In genomic region chr22:37240941-37241320, GRCh38 we compare ENCODE assay signal across 15 cellular contexts. TPM values are rescaled to one million over a fixed set of nuclear protein-coding genes. Genes with fewer than 3 reads are reported as not detected.
A peak's percentile ranks its signal among the peaks of the same experiment; 100 is the strongest.
DNase-seq lines count a peak whose midpoint lies in the region; ATAC-seq and TF ChIP-seq lines count a peak whose summit lies in the region.
"Had no signal": no experiment of that assay in that cellular context is flagged by ENCODE, and none has a peak within 500 bp of the region (broad histone marks: within the 10 kb centered on the region; RNA-seq: fewer than 3 reads in every experiment).

No MANE protein-coding gene starts in this region.

- peaks cover 11% of the 10 kb centered on the region for H3K4me1 ChIP-seq in RWPE2 (ENCODE audit: insufficient read depth, poor library complexity, severe bottlenecking)
- peaks cover 24 to 56% of the 10 kb centered on the region in 2 donors for H3K4me1 ChIP-seq in duodenal mucosa (ENCODE audit: control insufficient read depth in 1 of 2, insufficient read depth in 2 of 2, low read length in 2 of 2)
- H3K4me1 ChIP-seq: SJCRH30 had no signal

- DNase-seq in activated CD4-positive, alpha-beta T cell treated with anti-CD3 and anti-CD28 coated beads, Interleukin-2, amount 10 ng/mL, durations not matched to agents 7 days and 5 days, result no peak
- no peak for DNase-seq in activated CD4-positive, alpha-beta T cell treated with anti-CD3 and anti-CD28 coated beads, Interleukin-2, amount 50 U/mL, for 4 hours
- peak; percentile 35 for DNase-seq in RWPE2 (ENCODE audit: low spot score)
- no peak for DNase-seq in stimulated activated naive CD8-positive, alpha-beta T cell treated with anti-CD3 and anti-CD28 coated beads, Interleukin-15, amount 100 ng/mL, for 72 hours
- DNase-seq in NCI-H1436 treated with DMSO at 0.1 percent for 48 hours (lab: John Stamatoyannopoulos, UW), result no peak
- no peak for DNase-seq in kidney glomerular epithelial cell (lab: John Stamatoyannopoulos, UW)
- DNase-seq: ACHN, glutamatergic neuron, left ventricle myocardium superior, NCI-H526, SJCRH30, substantia nigra had no signal

- CTCF ChIA-PET in activated CD4-positive, alpha-beta T cell treated with anti-CD3 and anti-CD28 coated beads, Interleukin-2, amount 10 ng/mL, durations not matched to agents 7 days and 5 days (lab: Charles Lee), result interaction anchor here (0.6 to 7.3 kb wide), 7 partner anchors 10 to 204 kb away, joined by 3 to 80 read pairs (median 5); partner anchors contain the start of gene IL2RB

- H3K27ac Mint-ChIP-seq in activated CD4-positive, alpha-beta T cell treated with anti-CD3 and anti-CD28 coated beads, Interleukin-2, amount 10 ng/mL, durations not matched to agents 7 days and 5 days, result peak overlapping the region; percentile 99
- peak overlapping the region; percentile 69 to 88 for H3K27ac Mint-ChIP-seq in stimulated activated naive CD8-positive, alpha-beta T cell treated with anti-CD3 and anti-CD28 coated beads, Interleukin-15, amount 100 ng/mL, for 72 hours

- ATAC-seq in RWPE2 (ENCODE audit: low read depth), result no peak
- ATAC-seq in stimulated activated naive CD8-positive, alpha-beta T cell treated with anti-CD3 and anti-CD28 coated beads, Interleukin-15, amount 100 ng/mL, for 72 hours, result no peak
- ATAC-seq in HG03354 (IDR thresholded peaks at IDR 0.05; ENCODE audit: poor library complexity, severe bottlenecking, unreplicated experiment), result no peak
- ATAC-seq: left ventricle myocardium superior had no signal

- H3K27me3 ChIP-seq in RWPE2 (ENCODE audit: insufficient read depth, poor library complexity, severe bottlenecking), result no peaks in the 10 kb centered on the region
- H3K27me3 ChIP-seq in duodenal mucosa (ENCODE audit: control insufficient read depth in 1 of 2, insufficient read depth in 2 of 2, low read length in 2 of 2), result no peaks in the 10 kb centered on the region

- H3K9me3 ChIP-seq in RWPE2 (ENCODE audit: severe bottlenecking) (no peaks in the 10 kb centered on the region), duodenal mucosa (ENCODE audit: control insufficient read depth in 1 of 2, low read length in 2 of 2) (no peaks in the 10 kb centered on the region)
- H3K9me3 ChIP-seq: SJCRH30 had no signal

- H3K4me3 Mint-ChIP-seq in activated CD4-positive, alpha-beta T cell treated with anti-CD3 and anti-CD28 coated beads, Interleukin-2, amount 10 ng/mL, durations not matched to agents 7 days and 5 days, result peak overlapping the region; percentile 99
- H3K4me3 Mint-ChIP-seq in stimulated activated naive CD8-positive, alpha-beta T cell treated with anti-CD3 and anti-CD28 coated beads, Interleukin-15, amount 100 ng/mL, for 72 hours, result peak overlapping the region; percentile 95 to 98

- no peaks in the 10 kb centered on the region for H3K27me3 Mint-ChIP-seq in activated CD4-positive, alpha-beta T cell treated with anti-CD3 and anti-CD28 coated beads, Interleukin-2, amount 10 ng/mL, durations not matched to agents 7 days and 5 days
- no peaks in the 10 kb centered on the region for H3K27me3 Mint-ChIP-seq in stimulated activated naive CD8-positive, alpha-beta T cell treated with anti-CD3 and anti-CD28 coated beads, Interleukin-15, amount 100 ng/mL, for 72 hours

- no peaks in the 10 kb centered on the region for H3K9me3 Mint-ChIP-seq in activated CD4-positive, alpha-beta T cell treated with anti-CD3 and anti-CD28 coated beads, Interleukin-2, amount 10 ng/mL, durations not matched to agents 7 days and 5 days
- H3K9me3 Mint-ChIP-seq in stimulated activated naive CD8-positive, alpha-beta T cell treated with anti-CD3 and anti-CD28 coated beads, Interleukin-15, amount 100 ng/mL, for 72 hours, result no peaks in the 10 kb centered on the region

- peaks cover 78% of the 10 kb centered on the region for H3K4me1 Mint-ChIP-seq in activated CD4-positive, alpha-beta T cell treated with anti-CD3 and anti-CD28 coated beads, Interleukin-2, amount 10 ng/mL, durations not matched to agents 7 days and 5 days
- H3K4me1 Mint-ChIP-seq in stimulated activated naive CD8-positive, alpha-beta T cell treated with anti-CD3 and anti-CD28 coated beads, Interleukin-15, amount 100 ng/mL, for 72 hours, result peaks cover 80% of the 10 kb centered on the region

- POLR2A ChIA-PET in activated CD4-positive, alpha-beta T cell treated with anti-CD3 and anti-CD28 coated beads, Interleukin-2, amount 10 ng/mL, durations not matched to agents 7 days and 5 days (lab: Charles Lee), result interaction anchor here (1.3 kb wide), 1 partner anchor 10 kb away, joined by 4 read pairs; no protein-coding TSS in a partner anchor

- no peak for TF ChIP-seq CTCF in RWPE2 (IDR thresholded peaks at IDR 0.05; ENCODE audit: poor library complexity, severe bottlenecking)

- H3K27ac ChIP-seq in RWPE2 (ENCODE audit: poor library complexity, severe bottlenecking) (no peak overlapping the region), duodenal mucosa (ENCODE audit: low read depth, low read length) (peak overlapping the region; percentile 25)
- H3K27ac ChIP-seq: SJCRH30 had no signal

- peaks cover 76% of the 10 kb centered on the region for H3K36me3 Mint-ChIP-seq in activated CD4-positive, alpha-beta T cell treated with anti-CD3 and anti-CD28 coated beads, Interleukin-2, amount 10 ng/mL, durations not matched to agents 7 days and 5 days (ENCODE audit: low read depth)

- no peak overlapping the region for H3K4me3 ChIP-seq in RWPE2 (ENCODE audit: severe bottlenecking)
- H3K4me3 ChIP-seq in duodenal mucosa (ENCODE audit: low read depth in 1 of 2, low read length in 2 of 2), result peak overlapping the region; percentile 5 to 50
- H3K4me3 ChIP-seq: SJCRH30 had no signal

- H3K36me3 ChIP-seq in RWPE2 (ENCODE audit: low read depth), result peaks cover 48% of the 10 kb centered on the region
- H3K36me3 ChIP-seq in duodenal mucosa (ENCODE audit: control insufficient read depth in 1 of 2, insufficient read depth in 2 of 2, low read length in 2 of 2), result peaks cover 0 to 9% of the 10 kb centered on the region in 2 donors
- H3K36me3 ChIP-seq: SJCRH30 had no signal

- H3K9ac ChIP-seq in duodenal mucosa (ENCODE audit: low read depth in 1 of 2, low read length in 2 of 2), result peak overlapping the region in 1 of 2 donors; percentile 6

RNA-seq across cellular contexts. Expression of gene RAC2, which starts 3.1 kb away (rescaled TPM):
- total RNA-seq in activated CD4-positive, alpha-beta T cell treated with anti-CD3 and anti-CD28 coated beads, Interleukin-2, amount 10 ng/mL, durations not matched to agents 7 days and 5 days, result 1,000 to 10,000 TPM; 1,015 to 1,117 TPM
- total RNA-seq: SJCRH30 had no signal

RNA-seq across cellular contexts. Expression of gene SSTR3, which starts 28.7 kb away (rescaled TPM):
- 10 to 100 TPM; 10.1 to 10.2 TPM for total RNA-seq in activated CD4-positive, alpha-beta T cell treated with anti-CD3 and anti-CD28 coated beads, Interleukin-2, amount 10 ng/mL, durations not matched to agents 7 days and 5 days
- total RNA-seq: astrocyte, left ventricle myocardium superior, SJCRH30 had no signal

RNA-seq across cellular contexts. Expression of gene CYTH4, which starts 41.4 kb away (rescaled TPM):
- 100 to 1,000 TPM; 106 to 110 TPM for total RNA-seq in activated CD4-positive, alpha-beta T cell treated with anti-CD3 and anti-CD28 coated beads, Interleukin-2, amount 10 ng/mL, durations not matched to agents 7 days and 5 days
- total RNA-seq: astrocyte, SJCRH30 had no signal

RNA-seq across cellular contexts. Expression of gene C1QTNF6, which starts 52.9 kb away (rescaled TPM):
- total RNA-seq in activated CD4-positive, alpha-beta T cell treated with anti-CD3 and anti-CD28 coated beads, Interleukin-2, amount 10 ng/mL, durations not matched to agents 7 days and 5 days, result 1 to 10 TPM; 7.6 to 8.3 TPM
